ENCODE assay signal across 15 cellular contexts in genomic region chr7:132777956-132778355, GRCh38.
A peak's percentile ranks its signal among the peaks of the same experiment; 100 is the strongest.
DNase-seq lines count a peak whose midpoint lies in the region; ATAC-seq lines count a peak whose summit lies in the region.
"Had no signal": no experiment of that assay in that cellular context is flagged by ENCODE, and none has a peak within 500 bp of the region (broad histone marks: within the 10 kb centered on the region; RNA-seq: fewer than 3 reads in every experiment).

No MANE protein-coding gene starts in this region.

- H3K36me3 ChIP-seq in CD4-positive, alpha-beta memory T cell (ENCODE audit: insufficient read depth, low read length) = no peaks in the 10 kb centered on the region
- H3K36me3 ChIP-seq in naive thymus-derived CD4-positive, alpha-beta T cell (ENCODE audit: control insufficient read depth in 2 of 3, insufficient read depth in 3 of 3, low read length in 3 of 3) = no peaks in the 10 kb centered on the region

- POLR2A ChIA-PET in CD4-positive, alpha-beta memory T cell (lab: Charles Lee; ENCODE audit: partially characterized antibody) = no interaction called here
- POLR2A ChIA-PET in naive thymus-derived CD4-positive, alpha-beta T cell (lab: Charles Lee) = no interaction called here

- H3K27me3 ChIP-seq in CD4-positive, alpha-beta memory T cell (ENCODE audit: insufficient read depth, low read length) = no peaks in the 10 kb centered on the region
- no peaks in the 10 kb centered on the region for H3K27me3 ChIP-seq in naive thymus-derived CD4-positive, alpha-beta T cell (ENCODE audit: control insufficient read depth in 2 of 2, insufficient read depth in 2 of 2, low read length in 2 of 2)

- CTCF ChIA-PET in activated naive CD4-positive, alpha-beta T cell treated with anti-CD3 and anti-CD28 coated beads, Interleukin-2, amount 10 ng/mL, durations not matched to agents 7 days and 5 days (lab: Charles Lee) = interaction anchor here (1.7 kb wide), 1 partner anchor 197 kb away, joined by 4 read pairs; no protein-coding TSS in a partner anchor
- CTCF ChIA-PET in CD4-positive, alpha-beta memory T cell (lab: Charles Lee; ENCODE audit: partially characterized antibody) = no interaction called here
- CTCF ChIA-PET in naive thymus-derived CD4-positive, alpha-beta T cell (lab: Charles Lee) = no interaction called here

- H3K27ac Mint-ChIP-seq in activated naive CD4-positive, alpha-beta T cell treated with anti-CD3 and anti-CD28 coated beads, Interleukin-2, amount 50 U/mL, for 24 hours = no peak overlapping the region
- H3K27ac Mint-ChIP-seq in activated naive CD4-positive, alpha-beta T cell treated with anti-CD3 and anti-CD28 coated beads, Interleukin-2, amount 10 ng/mL, durations not matched to agents 7 days and 5 days = no peak overlapping the region
- peak overlapping the region in 1 of 7 donors; percentile 0 for H3K27ac Mint-ChIP-seq in CD4-positive, alpha-beta memory T cell
- H3K27ac Mint-ChIP-seq in activated T-helper 17 cell treated with anti-CD3 and anti-CD28 coated beads, Interleukin-2, amount 50 U/mL, for 72 hours = no peak overlapping the region
- peak overlapping the region in 4 of 9 donors; percentile 3 to 63 (median 34) for H3K27ac Mint-ChIP-seq in naive thymus-derived CD4-positive, alpha-beta T cell
- H3K27ac Mint-ChIP-seq: GM23338 had no signal

- no peak for DNase-seq in activated naive CD4-positive, alpha-beta T cell treated with anti-CD3 and anti-CD28 coated beads, Interleukin-2, amount 10 ng/mL, durations not matched to agents 7 days and 5 days
- DNase-seq in CD4-positive, alpha-beta memory T cell = no peak
- no peak for DNase-seq in naive thymus-derived CD4-positive, alpha-beta T cell
- DNase-seq in NCI-H2107 treated with DMSO at 0.1 percent for 48 hours (lab: John Stamatoyannopoulos, UW; ENCODE audit: unreplicated experiment) = no peak
- DNase-seq: AML-193, Caco-2, HCEC 1CT had no signal

- H3K36me3 Mint-ChIP-seq in activated naive CD4-positive, alpha-beta T cell treated with anti-CD3 and anti-CD28 coated beads, Interleukin-2, amount 50 U/mL, for 24 hours = no peaks in the 10 kb centered on the region
- no peaks in the 10 kb centered on the region for H3K36me3 Mint-ChIP-seq in activated naive CD4-positive, alpha-beta T cell treated with anti-CD3 and anti-CD28 coated beads, Interleukin-2, amount 10 ng/mL, durations not matched to agents 7 days and 5 days
- H3K36me3 Mint-ChIP-seq in CD4-positive, alpha-beta memory T cell = peaks cover 0 to 4% of the 10 kb centered on the region in 2 donors
- H3K36me3 Mint-ChIP-seq in activated T-helper 17 cell treated with anti-CD3 and anti-CD28 coated beads, Interleukin-2, amount 50 U/mL, for 72 hours (ENCODE audit: low read depth) = no peaks in the 10 kb centered on the region
- H3K36me3 Mint-ChIP-seq in naive thymus-derived CD4-positive, alpha-beta T cell = peaks cover 0 to 7% (median 3%) of the 10 kb centered on the region in 5 donors

- no peak for ATAC-seq in activated T-helper 17 cell treated with anti-CD3 and anti-CD28 coated beads, Interleukin-2, amount 50 U/mL, for 72 hours (replicated peaks)
- no peak for ATAC-seq in naive thymus-derived CD4-positive, alpha-beta T cell
- no peak for ATAC-seq in GM18861 (IDR thresholded peaks at IDR 0.05; ENCODE audit: unreplicated experiment)
- ATAC-seq: A549, GM23338 had no signal

- no peaks in the 10 kb centered on the region for H3K9me3 ChIP-seq in CD4-positive, alpha-beta memory T cell (ENCODE audit: control insufficient read depth in 1 of 2, low read length in 2 of 2)
- no peaks in the 10 kb centered on the region for H3K9me3 ChIP-seq in naive thymus-derived CD4-positive, alpha-beta T cell (ENCODE audit: control insufficient read depth in 2 of 3, low read length in 3 of 3)
- H3K9me3 ChIP-seq: A549, Caco-2 had no signal

- no peaks in the 10 kb centered on the region for H3K9me3 Mint-ChIP-seq in activated naive CD4-positive, alpha-beta T cell treated with anti-CD3 and anti-CD28 coated beads, Interleukin-2, amount 50 U/mL, for 24 hours
- no peaks in the 10 kb centered on the region for H3K9me3 Mint-ChIP-seq in activated naive CD4-positive, alpha-beta T cell treated with anti-CD3 and anti-CD28 coated beads, Interleukin-2, amount 10 ng/mL, durations not matched to agents 7 days and 5 days
- H3K9me3 Mint-ChIP-seq in CD4-positive, alpha-beta memory T cell = peaks cover 0 to 6% (median 3%) of the 10 kb centered on the region in 8 donors
- H3K9me3 Mint-ChIP-seq in activated T-helper 17 cell treated with anti-CD3 and anti-CD28 coated beads, Interleukin-2, amount 50 U/mL, for 72 hours = peaks cover 4% of the 10 kb centered on the region
- H3K9me3 Mint-ChIP-seq in naive thymus-derived CD4-positive, alpha-beta T cell = peaks cover 0 to 7% (median 1%) of the 10 kb centered on the region in 11 donors
- H3K9me3 Mint-ChIP-seq: GM23338 had no signal

- H3K27ac ChIP-seq in CD4-positive, alpha-beta memory T cell (ENCODE audit: low read depth, low read length) = no peak overlapping the region
- H3K27ac ChIP-seq in naive thymus-derived CD4-positive, alpha-beta T cell (ENCODE audit: low read depth, low read length) = no peak overlapping the region
- H3K27ac ChIP-seq: 22Rv1, A549, C4-2B, HL-60 had no signal

- intact Hi-C loops in CD4-positive, alpha-beta memory T cell (cut with micrococcal nuclease) = no loop called here
- intact Hi-C loops in naive thymus-derived CD4-positive, alpha-beta T cell (cut with micrococcal nuclease) = loop anchor here in 1 of 2 donors (10.0 kb wide), 1 partner anchor 123 kb away; no protein-coding TSS in a partner anchor

- peaks cover 23% of the 10 kb centered on the region for H3K4me1 Mint-ChIP-seq in activated naive CD4-positive, alpha-beta T cell treated with anti-CD3 and anti-CD28 coated beads, Interleukin-2, amount 50 U/mL, for 24 hours
- peaks cover 7% of the 10 kb centered on the region for H3K4me1 Mint-ChIP-seq in activated naive CD4-positive, alpha-beta T cell treated with anti-CD3 and anti-CD28 coated beads, Interleukin-2, amount 10 ng/mL, durations not matched to agents 7 days and 5 days
- peaks cover 9 to 13% (median 12%) of the 10 kb centered on the region in 4 donors for H3K4me1 Mint-ChIP-seq in CD4-positive, alpha-beta memory T cell
- H3K4me1 Mint-ChIP-seq in activated T-helper 17 cell treated with anti-CD3 and anti-CD28 coated beads, Interleukin-2, amount 50 U/mL, for 72 hours = peaks cover 10% of the 10 kb centered on the region
- peaks cover 7 to 30% (median 24%) of the 10 kb centered on the region in 7 donors for H3K4me1 Mint-ChIP-seq in naive thymus-derived CD4-positive, alpha-beta T cell

- peak overlapping the region; percentile 20 for H3K4me3 Mint-ChIP-seq in activated naive CD4-positive, alpha-beta T cell treated with anti-CD3 and anti-CD28 coated beads, Interleukin-2, amount 50 U/mL, for 24 hours
- H3K4me3 Mint-ChIP-seq in activated naive CD4-positive, alpha-beta T cell treated with anti-CD3 and anti-CD28 coated beads, Interleukin-2, amount 10 ng/mL, durations not matched to agents 7 days and 5 days = no peak overlapping the region
- H3K4me3 Mint-ChIP-seq in CD4-positive, alpha-beta memory T cell = peak overlapping the region in 6 of 8 donors; percentile 25 to 72 (median 64)
- peak overlapping the region; percentile 6 for H3K4me3 Mint-ChIP-seq in activated T-helper 17 cell treated with anti-CD3 and anti-CD28 coated beads, Interleukin-2, amount 50 U/mL, for 72 hours
- peak overlapping the region in 7 of 10 donors; percentile 1 to 74 (median 63) for H3K4me3 Mint-ChIP-seq in naive thymus-derived CD4-positive, alpha-beta T cell
- H3K4me3 Mint-ChIP-seq: GM23338 had no signal

- peaks cover 6% of the 10 kb centered on the region for H3K4me1 ChIP-seq in CD4-positive, alpha-beta memory T cell (ENCODE audit: insufficient read depth, low read length)
- peaks cover 0 to 7% of the 10 kb centered on the region in 2 donors for H3K4me1 ChIP-seq in naive thymus-derived CD4-positive, alpha-beta T cell (ENCODE audit: control insufficient read depth in 2 of 2, insufficient read depth in 2 of 2, low read length in 2 of 2)
- H3K4me1 ChIP-seq: Caco-2 had no signal

- no peak overlapping the region for H3K4me3 ChIP-seq in CD4-positive, alpha-beta memory T cell (ENCODE audit: low read length in 2 of 2)
- no peak overlapping the region for H3K4me3 ChIP-seq in naive thymus-derived CD4-positive, alpha-beta T cell (ENCODE audit: low read length)
- H3K4me3 ChIP-seq: A549, GM23338 had no signal

- H3K27me3 Mint-ChIP-seq in activated naive CD4-positive, alpha-beta T cell treated with anti-CD3 and anti-CD28 coated beads, Interleukin-2, amount 50 U/mL, for 24 hours = peaks cover 2% of the 10 kb centered on the region
- H3K27me3 Mint-ChIP-seq in activated naive CD4-positive, alpha-beta T cell treated with anti-CD3 and anti-CD28 coated beads, Interleukin-2, amount 10 ng/mL, durations not matched to agents 7 days and 5 days = peaks cover 4% of the 10 kb centered on the region
- peaks cover 0 to 9% of the 10 kb centered on the region in 2 donors for H3K27me3 Mint-ChIP-seq in CD4-positive, alpha-beta memory T cell
- H3K27me3 Mint-ChIP-seq in activated T-helper 17 cell treated with anti-CD3 and anti-CD28 coated beads, Interleukin-2, amount 50 U/mL, for 72 hours = peaks cover 3% of the 10 kb centered on the region
- H3K27me3 Mint-ChIP-seq in naive thymus-derived CD4-positive, alpha-beta T cell = peaks cover 0 to 8% (median 0%) of the 10 kb centered on the region in 5 donors
